8 cellular contexts compared by ENCODE assay signal in genomic region chr7:95840953-95841950, GRCh38.
A peak's percentile ranks its signal among the peaks of the same experiment; 100 is the strongest.
DNase-seq lines count a peak whose midpoint lies in the region; ATAC-seq and TF ChIP-seq lines count a peak whose summit lies in the region.

No MANE protein-coding gene starts in this region.

- peak; percentile 9 for DNase-seq in EH (ENCODE audit: low read depth)
- no peak for DNase-seq in effector CD8-positive, alpha-beta T cell (lab: John Stamatoyannopoulos, UW)
- no peak for DNase-seq in globus pallidus (ENCODE audit: low spot score)
- DNase-seq in naive thymus-derived CD8-positive, alpha-beta T cell: no peak
- DNase-seq in A172 (ENCODE audit: low spot score): no peak

- H3K4me1 Mint-ChIP-seq in naive thymus-derived CD8-positive, alpha-beta T cell: no peaks in the 10 kb centered on the region

- no peak overlapping the region for H3K27ac ChIP-seq in VCaP

- peak; percentile 18; the same call in 1 of the 2 replicates for TF ChIP-seq CTCF in VCaP (conservative IDR thresholded peaks at IDR 0.05)

- H3K27me3 Mint-ChIP-seq in naive thymus-derived CD8-positive, alpha-beta T cell: peaks cover 1 to 18% (median 5%) of the 10 kb centered on the region in 5 donors

- H3K9me3 Mint-ChIP-seq in naive thymus-derived CD8-positive, alpha-beta T cell: peaks cover 0 to 26% (median 13%) of the 10 kb centered on the region in 9 donors

- POLR2A ChIA-PET in naive thymus-derived CD8-positive, alpha-beta T cell (lab: Charles Lee): no interaction called here

- peak; percentile 96 for ATAC-seq in GM19467 (IDR thresholded peaks at IDR 0.05; ENCODE audit: unreplicated experiment)
- peak; percentile 99 for ATAC-seq in HG03469 (IDR thresholded peaks at IDR 0.05; ENCODE audit: unreplicated experiment)
- ATAC-seq in naive thymus-derived CD8-positive, alpha-beta T cell: no peak

- H3K36me3 Mint-ChIP-seq in naive thymus-derived CD8-positive, alpha-beta T cell: peaks cover 0 to 6% (median 4%) of the 10 kb centered on the region in 3 donors

- no peak overlapping the region for H3K4me3 Mint-ChIP-seq in naive thymus-derived CD8-positive, alpha-beta T cell

- no peak overlapping the region for H3K27ac Mint-ChIP-seq in naive thymus-derived CD8-positive, alpha-beta T cell

Comparison
In these comparisons a context has a peak if more than half of its experiments do, and no peak if none do; other contexts are left out.
1. ATAC-seq: peak in GM19467 (single experiment) and HG03469 (single experiment); none in naive thymus-derived CD8-positive, alpha-beta T cell (0 of 2).